ENCODE assay signal across 8 cellular contexts in genomic region chr14:51651388-51652167, GRCh38. TPM values are rescaled to one million over a fixed set of nuclear protein-coding genes. Genes with fewer than 3 reads are reported as not detected.
DNase-seq lines count a peak whose midpoint lies in the region; ATAC-seq and TF ChIP-seq lines count a peak whose summit lies in the region.

Gene FRMD6 (plus strand): TSS chr14:51651910. CDS start chr14:51689837, 37,927 bp downstream.

- POLR2A ChIA-PET in CD8-positive, alpha-beta T cell (lab: Charles Lee) = no interaction called here

- H3K36me3 ChIP-seq in CD8-positive, alpha-beta T cell (ENCODE audit: insufficient read depth, low read length) = no peaks in the 10 kb centered on the region

- ATAC-seq in CD8-positive, alpha-beta T cell = peak; percentile 82
- peak; percentile 72 for ATAC-seq in GM19452 (IDR thresholded peaks at IDR 0.05; ENCODE audit: unreplicated experiment)

- H3K4me3 ChIP-seq in CD8-positive, alpha-beta T cell (ENCODE audit: low read depth, low read length) = peak within 1 kb of the TSS; percentile 87
- peak within 1 kb of the TSS; percentile 62 for H3K4me3 ChIP-seq in HL-60 (replicated peaks; ENCODE audit: insufficient read depth, low read length)

- peak; percentile 70 for TF ChIP-seq CTCF in CD8-positive, alpha-beta T cell (IDR thresholded peaks at IDR 0.05)
- peak; percentile 71 for TF ChIP-seq CTCF in HL-60 (IDR thresholded peaks at IDR 0.05; ENCODE audit: insufficient read depth, low read length)

- peaks cover 21% of the 10 kb centered on the region for H3K27me3 Mint-ChIP-seq in CD8-positive, alpha-beta T cell (ENCODE audit: low read depth)

- CTCF ChIA-PET in CD8-positive, alpha-beta T cell (lab: Charles Lee) = interaction anchor here (1.2 to 2.5 kb wide), 3 partner anchors 97 to 328 kb away, joined by 3 to 7 read pairs (median 6); no protein-coding TSS in a partner anchor

- H3K27ac Mint-ChIP-seq in CD8-positive, alpha-beta T cell = peak within 1 kb of the TSS; percentile 73

- H3K27ac ChIP-seq in CD8-positive, alpha-beta T cell (ENCODE audit: low read depth, low read length) = peak within 1 kb of the TSS; percentile 55
- H3K27ac ChIP-seq in HL-60 (replicated peaks) = peak within 1 kb of the TSS; percentile 59
- peak within 1 kb of the TSS; percentile 83 for H3K27ac ChIP-seq in epithelial cell of prostate

- H3K4me1 ChIP-seq in CD8-positive, alpha-beta T cell (ENCODE audit: insufficient read depth, low read length) = peaks cover 19% of the 10 kb centered on the region

- peak within 1 kb of the TSS; percentile 85 for H3K4me3 Mint-ChIP-seq in CD8-positive, alpha-beta T cell

- intact Hi-C loops in CD8-positive, alpha-beta T cell (cut with DNase I, micrococcal nuclease) = loop anchor here (1.0 to 10.0 kb wide), 16 partner anchors 87 to 1503 kb away; partner anchors contain the start of genes DDHD1 (in 2 of the 2), GNPNAT1 (in 2 of the 2), GPR137C (in 2 of the 2) and RTRAF (in 2 of the 2)

- DNase-seq in CD8-positive, alpha-beta T cell = peak; percentile 58 to 89 (median 73)
- DNase-seq in HL-60 (ENCODE audit: low read depth in 1 of 2, low spot score in 1 of 2) = peak; percentile 38 to 65
- peak; percentile 51 for DNase-seq in NOMO-1 treated with dmso at 0.1 percent for 144 hours (lab: John Stamatoyannopoulos, UW; ENCODE audit: unreplicated experiment)
- DNase-seq in activated T-cell treated with anti-CD3 and anti-CD28 coated beads for 24 hours (ENCODE audit: low read depth) = peak; percentile 70
- peak; percentile 58 for DNase-seq in epithelial cell of prostate (ENCODE audit: low read depth, low spot score)
- peak; percentile 76 for DNase-seq in mucosa of gallbladder (ENCODE audit: low spot score)
- peak; percentile 71 for DNase-seq in stimulated activated CD8-positive, alpha-beta memory T cell treated with anti-CD3 and anti-CD28 coated beads, Interleukin-4, amount 100 ng/mL, for 24 hours (ENCODE audit: low read depth)

- peaks cover 17% of the 10 kb centered on the region for H3K4me1 Mint-ChIP-seq in CD8-positive, alpha-beta T cell (ENCODE audit: low read depth)

- no peaks in the 10 kb centered on the region for H3K9me3 ChIP-seq in CD8-positive, alpha-beta T cell (ENCODE audit: low read length)

- H3K27me3 ChIP-seq in CD8-positive, alpha-beta T cell (ENCODE audit: insufficient read depth, low read length) = peaks cover 16% of the 10 kb centered on the region
- H3K27me3 ChIP-seq in HL-60 (ENCODE audit: insufficient read depth, poor library complexity, severe bottlenecking) = peaks cover 34% of the 10 kb centered on the region

- H3K36me3 Mint-ChIP-seq in CD8-positive, alpha-beta T cell = no peaks in the 10 kb centered on the region

- H3K9me3 Mint-ChIP-seq in CD8-positive, alpha-beta T cell = no peaks in the 10 kb centered on the region

RNA-seq across cellular contexts. Expression of gene FRMD6, which starts in this region (rescaled TPM):
- total RNA-seq in CD8-positive, alpha-beta T cell = 1 to 10 TPM; 2.4 to 3.5 TPM
- total RNA-seq in mucosa of gallbladder = 20.3 TPM

Comparison
In these comparisons a context has a peak if more than half of its experiments do, and no peak if none do; other contexts are left out.
1. Peak in every context shown above with its lines: DNase-seq, ATAC-seq, H3K4me3 ChIP-seq and H3K27ac ChIP-seq.